In genomic region chr10:101158101-101159058, GRCh38 we compare ENCODE assay signal across 36 cellular contexts. TPM values are rescaled to one million over a fixed set of nuclear protein-coding genes. Genes with fewer than 3 reads are reported as not detected.
DNase-seq lines count a peak whose midpoint lies in the region; ATAC-seq, FAIRE-seq and TF ChIP-seq lines count a peak whose summit lies in the region.
"Had no signal": no experiment of that assay in that cellular context is flagged by ENCODE, and none has a peak within 500 bp of the region (broad histone marks: within the 10 kb centered on the region; RNA-seq: fewer than 3 reads in every experiment).

No MANE protein-coding gene starts in this region.

- in situ Hi-C loops in HepG2 (cut with HindIII; ENCODE audit: extremely low pct_ligation_motif_present, low pct_unique_long_range_greater_than_20kb): no loop called here

- H3K4me3 Mint-ChIP-seq in HFFc6: no peak overlapping the region
- no peak overlapping the region for H3K4me3 Mint-ChIP-seq in activated T-helper 17 cell treated with anti-CD3 and anti-CD28 coated beads, Interleukin-2, amount 50 U/mL, for 72 hours
- H3K4me3 Mint-ChIP-seq: activated naive CD8-positive, alpha-beta T cell treated with anti-CD3 and anti-CD28 coated beads, Interleukin-2, amount 50 U/mL, for 24 hours; activated T-cell treated with anti-CD3 and anti-CD28 coated beads, Interleukin-2, amount 50 U/mL, for 24 hours had no signal

- TF ChIP-seq RAD21 in HepG2 (CRISPR knock-in tag; IDR thresholded peaks at IDR 0.05): no peak

- no peak overlapping the region for H2AFZ ChIP-seq in HepG2 (ENCODE audit: low read length)

- CTCF ChIA-PET in HepG2 (lab: Yijun Ruan, JAX; ENCODE audit: low intra/inter-chr PET ratio, low total read pairs): no interaction called here

- ATAC-seq in activated T-helper 17 cell treated with anti-CD3 and anti-CD28 coated beads, Interleukin-2, amount 50 U/mL, for 72 hours (replicated peaks): peak; percentile 39
- no peak for ATAC-seq in HepG2
- ATAC-seq: activated naive CD8-positive, alpha-beta T cell treated with anti-CD3 and anti-CD28 coated beads, Interleukin-2, amount 50 U/mL, for 24 hours; foreskin keratinocyte; heart right ventricle; right cardiac atrium had no signal

- H3K27me3 Mint-ChIP-seq in HFFc6 (ENCODE audit: insufficient read depth): peaks cover 39% of the 10 kb centered on the region
- H3K27me3 Mint-ChIP-seq in activated T-helper 17 cell treated with anti-CD3 and anti-CD28 coated beads, Interleukin-2, amount 50 U/mL, for 72 hours: peaks cover 35% of the 10 kb centered on the region

- no peak for TF ChIP-seq POLR2A in HepG2 (IDR thresholded peaks at IDR 0.05; ENCODE audit: insufficient read depth in 1 of 2, low read depth in 2 of 2, low read length in 2 of 2)

- POLR2A ChIA-PET in HepG2 (lab: Yijun Ruan, JAX): no interaction called here

- no peak for FAIRE-seq in HepG2 (lab: Jason Lieb, UNC)
- FAIRE-seq: endometrium, G401.6 had no signal

- H3K9me3 Mint-ChIP-seq in HFFc6: no peaks in the 10 kb centered on the region
- H3K9me3 Mint-ChIP-seq in activated T-helper 17 cell treated with anti-CD3 and anti-CD28 coated beads, Interleukin-2, amount 50 U/mL, for 72 hours: no peaks in the 10 kb centered on the region
- H3K9me3 Mint-ChIP-seq: activated naive CD8-positive, alpha-beta T cell treated with anti-CD3 and anti-CD28 coated beads, Interleukin-2, amount 50 U/mL, for 24 hours; activated T-cell treated with anti-CD3 and anti-CD28 coated beads, Interleukin-2, amount 50 U/mL, for 24 hours had no signal

- peaks cover 0 to 27% of the 10 kb centered on the region in 2 experiments; a peak in 2 of 5 replicates for H3K27me3 ChIP-seq in HepG2 (ENCODE audit: control insufficient read depth in 1 of 2, insufficient read depth in 2 of 2, low read length in 2 of 2)

- H3K4me1 Mint-ChIP-seq in HFFc6 (ENCODE audit: low read depth): peaks cover 42% of the 10 kb centered on the region
- no peaks in the 10 kb centered on the region for H3K4me1 Mint-ChIP-seq in activated T-helper 17 cell treated with anti-CD3 and anti-CD28 coated beads, Interleukin-2, amount 50 U/mL, for 72 hours

- no peak overlapping the region for H3K27ac ChIP-seq in HepG2 (ENCODE audit: extremely low read length, insufficient read depth, low read length)
- H3K27ac ChIP-seq: esophagus muscularis mucosa, foreskin keratinocyte, heart right ventricle, Peyer's patch, tibial nerve had no signal

- no peaks in the 10 kb centered on the region for H4K20me1 ChIP-seq in HepG2 (ENCODE audit: insufficient read depth, low read length)

- no peaks in the 10 kb centered on the region for H3K36me3 ChIP-seq in HepG2 (replicated peaks in 1 of 2; ENCODE audit: control insufficient read depth in 1 of 2, insufficient read depth in 2 of 2, low read length in 2 of 2)
- H3K36me3 ChIP-seq: esophagus muscularis mucosa, heart right ventricle, Peyer's patch, tibial nerve had no signal

- 15% methylated on average over 7 of the region's 7 CpGs for WGBS in HepG2 (ENCODE audit: low lambda C conversion rate)

- TF ChIP-seq CTCF in HFFc6 (IDR thresholded peaks at IDR 0.05): no peak
- TF ChIP-seq CTCF in HepG2 (CRISPR knock-in tag; IDR thresholded peaks at IDR 0.05): no peak

- TF ChIP-seq EP300 in HepG2 (IDR thresholded peaks at IDR 0.05; ENCODE audit: low read depth in 2 of 2, low read length in 2 of 2) (no peak), HepG2 (CRISPR knock-in tag; IDR thresholded peaks at IDR 0.05; ENCODE audit: borderline replicate concordance) (no peak)

- no peak overlapping the region for H3K4me3 ChIP-seq in HepG2 (replicated peaks in 1 of 3; ENCODE audit: insufficient read depth in 1 of 3, low read depth in 2 of 3, low read length in 3 of 3)
- H3K4me3 ChIP-seq: esophagus muscularis mucosa, heart right ventricle, Peyer's patch, tibial nerve had no signal

- BruUV-seq in HepG2 (replicated peaks; lab: Mats Ljungman, UMichigan): no TSS peak

- H3K4me2 ChIP-seq in HepG2 (ENCODE audit: low read depth, low read length): no peak overlapping the region

- H3K27ac Mint-ChIP-seq in HFFc6: peak overlapping the region; percentile 1; the same call in 1 of the 2 replicates
- H3K27ac Mint-ChIP-seq in activated T-helper 17 cell treated with anti-CD3 and anti-CD28 coated beads, Interleukin-2, amount 50 U/mL, for 72 hours: no peak overlapping the region
- H3K27ac Mint-ChIP-seq: activated naive CD8-positive, alpha-beta T cell treated with anti-CD3 and anti-CD28 coated beads, Interleukin-2, amount 50 U/mL, for 24 hours; activated T-cell treated with anti-CD3 and anti-CD28 coated beads, Interleukin-2, amount 50 U/mL, for 24 hours had no signal

- H3K36me3 Mint-ChIP-seq in HFFc6 (ENCODE audit: low read depth): no peaks in the 10 kb centered on the region
- no peaks in the 10 kb centered on the region for H3K36me3 Mint-ChIP-seq in activated T-helper 17 cell treated with anti-CD3 and anti-CD28 coated beads, Interleukin-2, amount 50 U/mL, for 72 hours (ENCODE audit: low read depth)
- H3K36me3 Mint-ChIP-seq: naive B cell had no signal

- no peak overlapping the region for H3K9ac ChIP-seq in HepG2 (ENCODE audit: insufficient read depth, low read depth, low read length)

- DNase-seq in ELF-1 (ENCODE audit: low read depth, low spot score) (peak; percentile 61), HFFc6 (no peak), HepG2 (ENCODE audit: low spot score) (no peak), SK-N-DZ (ENCODE audit: low spot score) (no peak), HK-2 (ENCODE audit: unreplicated experiment) (no peak), activated gamma-delta T cell treated with Interleukin-2 at 50 U/mL for 16 hours (no peak)
- DNase-seq: activated CD4-positive, alpha-beta T cell treated with anti-CD3 and anti-CD28 coated beads for 4 hours; activated naive CD8-positive, alpha-beta T cell treated with anti-CD3 and anti-CD28 coated beads, Interleukin-2, amount 50 U/mL, for 24 hours; activated T-cell treated with anti-CD3 and anti-CD28 coated beads, Interleukin-2, amount 50 U/mL, for 24 hours; C1 segment of cervical spinal cord; COR-L47; DMS53; foreskin keratinocyte; heart right ventricle; KBM-7; midbrain; naive B cell; NCI-H1417; NCI-H2081; NCI-H2227 treated with DMSO at 0.1 percent for 48 hours; NCI-H69; right cardiac atrium; SHP77 treated with DMSO at 0.1 percent for 48 hours; stimulated activated CD4-positive, alpha-beta T cell treated with anti-CD3 and anti-CD28 coated beads, Interleukin-2, amount 100 ng/mL, for 24 hours; stimulated activated CD8-positive, alpha-beta memory T cell treated with anti-CD3 and anti-CD28 coated beads, Interleukin-4, amount 100 ng/mL, for 48 hours had no signal

- no peaks in the 10 kb centered on the region for H3K9me3 ChIP-seq in HepG2 (ENCODE audit: low read length)
- H3K9me3 ChIP-seq: esophagus muscularis mucosa, heart right ventricle, Peyer's patch, tibial nerve had no signal

- intact Hi-C loops in HepG2 (cut with micrococcal nuclease; ENCODE audit: unreplicated experiment): no loop called here

- H3K79me2 ChIP-seq in HepG2 (ENCODE audit: insufficient read depth, low read length): no peaks in the 10 kb centered on the region

- peaks cover 17% of the 10 kb centered on the region for H3K4me1 ChIP-seq in HepG2 (ENCODE audit: insufficient read depth, low read length)
- H3K4me1 ChIP-seq: foreskin keratinocyte, Peyer's patch had no signal

TF ChIP-seq in HepG2, 621 proteins besides CTCF, POLR2A, EP300 and RAD21:
- no peak for TF ChIP-seq ZNF746 (CRISPR knock-in tag; IDR thresholded peaks at IDR 0.05)
- TF ChIP-seq RFX1 (IDR thresholded peaks at IDR 0.05): peak; percentile 36; the same call in 1 of the 2 replicates

RNA-seq across cellular contexts. Expression of gene TLX1, which starts 27.3 kb away (rescaled TPM):
- not detected for total RNA-seq in HFFc6 (2021; fragmentation: NEBNext Ultra II Directional; extraction: Animal tissue kit (Norgen Biotek cat#: 25700))
- not detected for total RNA-seq in activated T-helper 17 cell treated with anti-CD3 and anti-CD28 coated beads, Interleukin-2, amount 50 U/mL, for 72 hours
- 0.07 TPM in 2 replicates for total RNA-seq in HepG2 (2016; rRNA removed; fragmentation: Illumina TruSeq; extraction: Trizol)
- not detected in 2 replicates for total RNA-seq in HepG2 (2016; cell fraction: cytosol; rRNA removed; fragmentation: Illumina TruSeq; extraction: Trizol; ENCODE audit: low read depth)
- 0.09 TPM in 1 of 2 replicates, not detected in the other for total RNA-seq in HepG2 (2016; cell fraction: insoluble cytoplasmic fraction; rRNA removed; fragmentation: Illumina TruSeq; extraction: Trizol)
- total RNA-seq in HepG2 (2016; cell fraction: membrane; rRNA removed; fragmentation: Illumina TruSeq; extraction: Trizol): 0.10 TPM in 1 of 2 replicates, not detected in the other
- total RNA-seq in HepG2 (2016; cell fraction: nucleus; rRNA removed; fragmentation: Illumina TruSeq; extraction: Trizol): 0.13 and 0.22 TPM in 2 replicates
- 0.20 and 0.26 TPM in 2 replicates for polyA plus RNA-seq in HepG2 (2011; rRNA removed)
- 0.15 and 0.16 TPM in 2 replicates for polyA plus RNA-seq in HepG2 (2011; cell fraction: cytosol; rRNA removed)
- polyA plus RNA-seq in HepG2 (2011; cell fraction: nucleus; rRNA removed): 0.87 and 1.6 TPM in 2 replicates
- 0.09 and 0.21 TPM in 2 replicates for polyA plus RNA-seq in HepG2 (2012)
- polyA plus RNA-seq in HepG2 (2016; cell fraction: cytosol; fragmentation: Illumina TruSeq; extraction: Trizol; ENCODE audit: low read depth): 0.05 and 0.09 TPM in 2 replicates
- 0.08 TPM in 1 of 2 replicates, not detected in the other for polyA plus RNA-seq in HepG2 (2016; cell fraction: insoluble cytoplasmic fraction; fragmentation: Illumina TruSeq; extraction: Trizol; ENCODE audit: low read depth)
- polyA plus RNA-seq in HepG2 (2016; cell fraction: membrane; fragmentation: Illumina TruSeq; extraction: Trizol; ENCODE audit: low read depth): 0.16 TPM in 1 of 2 replicates, not detected in the other
- polyA plus RNA-seq in HepG2 (2016; cell fraction: nucleus; fragmentation: Illumina TruSeq; extraction: Trizol; ENCODE audit: insufficient read depth, low read depth): not detected in 2 replicates
- polyA minus RNA-seq in HepG2 (2011; rRNA and poly(A)+ RNA removed; ENCODE audit: low replicate concordance): 1.3 TPM in 1 of 2 replicates, not detected in the other
- not detected in 2 replicates for polyA minus RNA-seq in HepG2 (2011; cell fraction: cytosol; rRNA and poly(A)+ RNA removed)
- polyA minus RNA-seq in HepG2 (2011; cell fraction: nucleus; rRNA and poly(A)+ RNA removed): 0.13 TPM in 1 of 2 replicates, not detected in the other
- 0.13 TPM in 1 of 2 replicates, not detected in the other for polyA plus RNA-seq in SK-N-DZ (2014; cell fraction: cytosol; rRNA removed)
- not detected in 2 replicates for polyA plus RNA-seq in SK-N-DZ (2014; cell fraction: nucleus; rRNA removed)
- total RNA-seq: cerebellum, dermis microvascular lymphatic vessel endothelial cell, esophagus muscularis mucosa, foreskin keratinocyte, HT1080, kidney epithelial cell, posterior vena cava, tibial nerve had no signal
- polyA plus RNA-seq: foreskin keratinocyte had no signal
